In genomic region chr2:134500211-134500935, GRCh38 we compare ENCODE assay signal across 21 cellular contexts.
A peak's percentile ranks its signal among the peaks of the same experiment; 100 is the strongest.
DNase-seq lines count a peak whose midpoint lies in the region; ATAC-seq and TF ChIP-seq lines count a peak whose summit lies in the region.
"Had no signal": no experiment of that assay in that cellular context is flagged by ENCODE, and none has a peak within 500 bp of the region (broad histone marks: within the 10 kb centered on the region; RNA-seq: fewer than 3 reads in every experiment).

No MANE protein-coding gene starts in this region.

- no peak overlapping the region for H3K4me3 ChIP-seq in H7 (ENCODE audit: insufficient read depth, low read depth, low read length)

- CTCF ChIA-PET in activated CD8-positive, alpha-beta T cell treated with anti-CD3 and anti-CD28 coated beads, Interleukin-2, amount 10 ng/mL, durations not matched to agents 7 days and 5 days (lab: Charles Lee): no interaction called here

- no peaks in the 10 kb centered on the region for H3K36me3 ChIP-seq in H7 (replicated peaks; ENCODE audit: control insufficient read depth, insufficient read depth, low read length)
- H3K36me3 ChIP-seq: BE2C had no signal

- H3K36me3 Mint-ChIP-seq in glutamatergic neuron (ENCODE audit: unreplicated experiment): peaks cover 10% of the 10 kb centered on the region
- H3K36me3 Mint-ChIP-seq in activated CD8-positive, alpha-beta T cell treated with anti-CD3 and anti-CD28 coated beads, Interleukin-2, amount 10 ng/mL, durations not matched to agents 7 days and 5 days (ENCODE audit: low read depth): no peaks in the 10 kb centered on the region

- peak overlapping the region; percentile 53 for H3K27ac Mint-ChIP-seq in glutamatergic neuron (ENCODE audit: unreplicated experiment)
- H3K27ac Mint-ChIP-seq in activated CD8-positive, alpha-beta T cell treated with anti-CD3 and anti-CD28 coated beads, Interleukin-2, amount 10 ng/mL, durations not matched to agents 7 days and 5 days: no peak overlapping the region
- H3K27ac Mint-ChIP-seq: CD4-positive, alpha-beta T cell; IgD-negative memory B cell had no signal

- POLR2A ChIA-PET in activated CD8-positive, alpha-beta T cell treated with anti-CD3 and anti-CD28 coated beads, Interleukin-2, amount 10 ng/mL, durations not matched to agents 7 days and 5 days (lab: Charles Lee): no interaction called here

- no peak for TF ChIP-seq CTCF in glutamatergic neuron (IDR thresholded peaks at IDR 0.05; ENCODE audit: partially characterized antibody, unreplicated experiment)

- peak; percentile 18 for DNase-seq in NCI-H146 (lab: John Stamatoyannopoulos, UW)
- DNase-seq in NCI-H146 treated with DMSO at 0.1 percent for 48 hours (lab: John Stamatoyannopoulos, UW; ENCODE audit: unreplicated experiment): no peak
- peak; percentile 26 for DNase-seq in H7
- peak; percentile 31 for DNase-seq in cerebellar cortex (ENCODE audit: low spot score)
- DNase-seq in glutamatergic neuron: no peak
- no peak for DNase-seq in anterior cingulate cortex (lab: John Stamatoyannopoulos, UW)
- no peak for DNase-seq in activated CD8-positive, alpha-beta T cell treated with anti-CD3 and anti-CD28 coated beads, Interleukin-2, amount 10 ng/mL, durations not matched to agents 7 days and 5 days
- no peak for DNase-seq in NCI-H1092 (lab: John Stamatoyannopoulos, UW)
- DNase-seq: 8988T; BE2C; CD4-positive, alpha-beta T cell; DMS79; HCEC 1CT; NCI-H1417 treated with DMSO at 0.1 percent for 48 hours; NCI-H2029 treated with DMSO at 0.1 percent for 48 hours; NCI-H2171 treated with DMSO at 0.1 percent for 48 hours; NCI-H510A treated with DMSO at 0.1 percent for 48 hours; NK-92 treated with Interleukin-12 subunit alpha and Interleukin-12 subunit beta, amount 100 ng/mL, for 24 hours; OCI-M1; SHP77 treated with DMSO at 0.1 percent for 48 hours had no signal

- peaks cover 2% of the 10 kb centered on the region for H3K27me3 Mint-ChIP-seq in glutamatergic neuron (ENCODE audit: unreplicated experiment)
- H3K27me3 Mint-ChIP-seq in activated CD8-positive, alpha-beta T cell treated with anti-CD3 and anti-CD28 coated beads, Interleukin-2, amount 10 ng/mL, durations not matched to agents 7 days and 5 days (ENCODE audit: low read depth): peaks cover 5% of the 10 kb centered on the region
- H3K27me3 Mint-ChIP-seq: CD4-positive, alpha-beta T cell; IgD-negative memory B cell had no signal

- no peaks in the 10 kb centered on the region for H3K27me3 ChIP-seq in H7 (ENCODE audit: control insufficient read depth, insufficient read depth, low read length)
- H3K27me3 ChIP-seq: BE2C had no signal

- H3K4me3 Mint-ChIP-seq in glutamatergic neuron (ENCODE audit: unreplicated experiment): peak overlapping the region; percentile 10
- H3K4me3 Mint-ChIP-seq in activated CD8-positive, alpha-beta T cell treated with anti-CD3 and anti-CD28 coated beads, Interleukin-2, amount 10 ng/mL, durations not matched to agents 7 days and 5 days: no peak overlapping the region
- H3K4me3 Mint-ChIP-seq: CD4-positive, alpha-beta T cell; IgD-negative memory B cell had no signal

- H3K4me1 Mint-ChIP-seq in glutamatergic neuron (ENCODE audit: low read depth, unreplicated experiment): peaks cover 33% of the 10 kb centered on the region
- H3K4me1 Mint-ChIP-seq in activated CD8-positive, alpha-beta T cell treated with anti-CD3 and anti-CD28 coated beads, Interleukin-2, amount 10 ng/mL, durations not matched to agents 7 days and 5 days (ENCODE audit: low read depth): no peaks in the 10 kb centered on the region

- peaks cover 7% of the 10 kb centered on the region for H3K9me3 Mint-ChIP-seq in glutamatergic neuron (ENCODE audit: unreplicated experiment)
- H3K9me3 Mint-ChIP-seq in activated CD8-positive, alpha-beta T cell treated with anti-CD3 and anti-CD28 coated beads, Interleukin-2, amount 10 ng/mL, durations not matched to agents 7 days and 5 days (ENCODE audit: insufficient read depth): no peaks in the 10 kb centered on the region
- H3K9me3 Mint-ChIP-seq: CD4-positive, alpha-beta T cell; IgD-negative memory B cell had no signal

- ATAC-seq in activated CD8-positive, alpha-beta T cell treated with anti-CD3 and anti-CD28 coated beads, Interleukin-2, amount 10 ng/mL, durations not matched to agents 7 days and 5 days: no peak

Comparison
In these comparisons a context has a peak if more than half of its experiments do, and no peak if none do; other contexts are left out.
1. DNase-seq: peak in NCI-H146 (single experiment), H7 (single experiment) and cerebellar cortex (single experiment); none in NCI-H146 treated with DMSO at 0.1 percent for 48 hours (single experiment), glutamatergic neuron (single experiment), anterior cingulate cortex (0 of 58), activated CD8-positive, alpha-beta T cell treated with anti-CD3 and anti-CD28 coated beads, Interleukin-2, amount 10 ng/mL, durations not matched to agents 7 days and 5 days (single experiment) and NCI-H1092 (single experiment).